In the genomic region with DNA sequence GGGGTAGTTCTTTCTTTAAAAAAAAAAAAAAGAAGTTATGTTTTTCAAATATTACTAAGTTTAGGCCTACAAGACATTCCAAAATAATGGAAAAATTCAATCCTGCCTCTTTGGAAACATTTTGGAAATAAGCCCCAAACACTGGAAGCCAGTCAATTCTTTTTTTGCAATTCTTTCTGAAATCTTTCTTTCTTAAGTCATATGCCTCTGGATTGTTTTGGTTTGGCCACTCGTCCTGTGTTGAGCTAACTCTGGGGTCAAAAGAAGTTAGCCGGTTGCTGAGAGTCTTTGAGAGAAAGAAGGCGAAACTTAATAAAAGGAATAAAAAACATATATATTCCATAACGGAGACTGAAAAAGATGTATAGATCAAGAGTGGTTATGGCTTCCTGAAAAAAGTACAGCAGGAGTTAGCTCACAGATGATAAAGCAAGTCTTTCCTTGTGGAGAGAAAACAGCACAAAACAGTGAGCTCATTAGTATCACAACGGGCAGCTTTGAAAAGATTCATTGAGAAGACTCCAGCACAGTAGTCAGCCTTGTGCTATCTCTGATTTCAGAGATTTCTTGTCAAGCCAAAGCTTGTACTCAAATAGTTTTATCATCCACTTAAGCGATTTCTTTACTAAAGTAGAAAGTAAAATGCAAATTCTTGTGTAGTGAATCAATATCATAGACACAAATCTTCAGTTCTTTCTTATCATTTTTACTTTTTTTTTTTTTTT, we compare ENCODE assay signal across 1 cellular context.
TF ChIP-seq lines count a peak whose summit lies in the region.

No MANE protein-coding gene starts in this region.

TF ChIP-seq in endothelial cell of umbilical vein, 7 proteins besides CTCF, POLR2A, EP300 and RAD21 (continued from another document):
- TF ChIP-seq EZH2 (IDR thresholded peaks at IDR 0.05; ENCODE audit: borderline replicate concordance, low read depth, low read length, severe bottlenecking) (no peak), POLR2AphosphoS5 (IDR thresholded peaks at IDR 0.05; ENCODE audit: insufficient read depth, low read depth, low read length) (no peak)
